ENCODE assay signal across 2 cellular contexts in the genomic region with DNA sequence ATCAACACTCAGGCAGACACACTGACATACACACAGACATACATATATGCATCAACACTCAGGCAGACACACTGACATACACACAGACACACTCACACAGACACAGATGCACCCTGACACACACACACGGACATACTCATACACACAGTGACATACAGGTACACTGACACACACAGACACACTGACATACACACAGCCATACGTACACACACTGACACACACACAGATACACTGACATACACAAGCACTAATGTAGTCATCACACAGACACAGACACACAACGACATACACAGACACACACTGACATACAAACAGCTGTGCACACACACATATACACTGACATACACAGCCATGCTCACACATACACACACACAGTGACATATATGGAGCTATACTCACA.
TF ChIP-seq lines count a peak whose summit lies in the region.

No MANE protein-coding gene starts in this region.

TF ChIP-seq in HepG2, 621 proteins besides CTCF, POLR2A, EP300 and RAD21:
- TF ChIP-seq MZF1 (CRISPR knock-in tag; IDR thresholded peaks at IDR 0.05; ENCODE audit: borderline replicate concordance), result no peak
- TF ChIP-seq IKZF1 (IDR thresholded peaks at IDR 0.05), result 0 out of 2 replicates have a peak, but pooled peaks have one; percentile 22
- 0 out of 2 replicates have a peak, but pooled peaks have one; percentile 1 for TF ChIP-seq CREB1 (IDR thresholded peaks at IDR 0.05)
- no peak for TF ChIP-seq CREB1 (CRISPR knock-in tag; IDR thresholded peaks at IDR 0.05)
- no peak for TF ChIP-seq SNAPC2 (CRISPR knock-in tag; IDR thresholded peaks at IDR 0.05)
- TF ChIP-seq ZHX2 (IDR thresholded peaks at IDR 0.05; ENCODE audit: low read depth), result no peak
- no peak for TF ChIP-seq ZHX2 (CRISPR knock-in tag; IDR thresholded peaks at IDR 0.05; ENCODE audit: borderline replicate concordance)
- TF ChIP-seq KDM5B (CRISPR knock-in tag; IDR thresholded peaks at IDR 0.05; ENCODE audit: borderline replicate concordance), result no peak
- no peak for TF ChIP-seq KDM4B (CRISPR knock-in tag; IDR thresholded peaks at IDR 0.05)
- TF ChIP-seq ETV5 (CRISPR knock-in tag; IDR thresholded peaks at IDR 0.05; ENCODE audit: borderline replicate concordance), result no peak
- no peak for TF ChIP-seq ZBTB8A (CRISPR knock-in tag; IDR thresholded peaks at IDR 0.05; ENCODE audit: borderline replicate concordance, low read depth)
- TF ChIP-seq HDAC6 (IDR thresholded peaks at IDR 0.05; ENCODE audit: low read depth, low read length), result no peak

TF ChIP-seq in H1, 55 proteins besides CTCF, POLR2A, EP300 and RAD21:
- TF ChIP-seq TEAD4 (IDR thresholded peaks at IDR 0.05; ENCODE audit: low read depth, low read length) (no peak), CHD2 (IDR thresholded peaks at IDR 0.05; ENCODE audit: low read length) (no peak), JUND (IDR thresholded peaks at IDR 0.05; ENCODE audit: low read length) (no peak), BCL11A (IDR thresholded peaks at IDR 0.05; ENCODE audit: low read depth in 2 of 2, low read length in 2 of 2) (no peak), ASH2L (IDR thresholded peaks at IDR 0.05; ENCODE audit: low read length) (no peak), TAF7 (optimal IDR thresholded peaks at IDR 0.05; ENCODE audit: borderline replicate concordance, low read depth, low read length) (no peak), MAX (IDR thresholded peaks at IDR 0.05) (no peak), HDAC6 (IDR thresholded peaks at IDR 0.05; ENCODE audit: low read depth, low read length) (no peak), SP1 (IDR thresholded peaks at IDR 0.05; ENCODE audit: low read depth, low read length) (no peak), USF2 (IDR thresholded peaks at IDR 0.05; ENCODE audit: low read length) (no peak), ZNF274 (IDR thresholded peaks at IDR 0.05; ENCODE audit: borderline replicate concordance, extremely low read depth, low read length) (no peak), EZH2 (IDR thresholded peaks at IDR 0.05; ENCODE audit: low read depth, low read length, severe bottlenecking) (no peak), CBX8 (IDR thresholded peaks at IDR 0.05; ENCODE audit: borderline replicate concordance, low read depth, low read length) (no peak), POU5F1 (IDR thresholded peaks at IDR 0.05; ENCODE audit: low read depth, low read length) (no peak), PHF8 (conservative IDR thresholded peaks at IDR 0.05; ENCODE audit: low read depth, low read length) (no peak), HDAC2 (IDR thresholded peaks at IDR 0.05; ENCODE audit: borderline replicate concordance in 1 of 2, low read depth in 2 of 2, low read length in 2 of 2) (no peak), KDM1A (IDR thresholded peaks at IDR 0.05; ENCODE audit: borderline replicate concordance, low read length) (no peak)
